In the genomic region with DNA sequence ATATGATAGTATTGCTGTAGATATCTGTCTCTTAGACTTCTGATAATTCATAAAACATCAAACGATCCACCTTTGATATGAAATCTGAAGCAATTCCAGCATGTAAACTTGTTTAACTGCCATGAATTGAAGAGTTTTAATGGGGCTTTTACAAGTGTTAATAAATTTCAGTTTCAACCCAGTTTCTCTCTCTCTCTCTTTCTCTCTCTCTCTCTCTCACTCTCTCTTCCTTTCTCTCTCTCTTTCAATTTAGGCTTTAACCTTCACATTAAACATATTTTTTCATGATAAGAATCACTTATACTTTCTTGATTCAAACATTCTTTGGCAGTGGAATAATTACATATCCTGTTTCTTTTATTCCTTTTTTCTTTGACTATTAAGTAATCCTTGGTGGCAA, we compare ENCODE assay signal across 8 cellular contexts.
"Had no signal": no experiment of that assay in that cellular context is flagged by ENCODE, and none has a peak within 500 bp of the region (broad histone marks: within the 10 kb centered on the region; RNA-seq: fewer than 3 reads in every experiment).

No MANE protein-coding gene starts in this region.

- H3K4me3 ChIP-seq: GM12878 had no signal

- DNase-seq: GDM1, GF-D8 had no signal

- ATAC-seq: GM12878 had no signal

- FAIRE-seq: G401.6, GM12878, GM12891, GM12892, GM18507, GM19239 had no signal
